Comparison of ENCODE assay signal across 8 cellular contexts in the genomic region with DNA sequence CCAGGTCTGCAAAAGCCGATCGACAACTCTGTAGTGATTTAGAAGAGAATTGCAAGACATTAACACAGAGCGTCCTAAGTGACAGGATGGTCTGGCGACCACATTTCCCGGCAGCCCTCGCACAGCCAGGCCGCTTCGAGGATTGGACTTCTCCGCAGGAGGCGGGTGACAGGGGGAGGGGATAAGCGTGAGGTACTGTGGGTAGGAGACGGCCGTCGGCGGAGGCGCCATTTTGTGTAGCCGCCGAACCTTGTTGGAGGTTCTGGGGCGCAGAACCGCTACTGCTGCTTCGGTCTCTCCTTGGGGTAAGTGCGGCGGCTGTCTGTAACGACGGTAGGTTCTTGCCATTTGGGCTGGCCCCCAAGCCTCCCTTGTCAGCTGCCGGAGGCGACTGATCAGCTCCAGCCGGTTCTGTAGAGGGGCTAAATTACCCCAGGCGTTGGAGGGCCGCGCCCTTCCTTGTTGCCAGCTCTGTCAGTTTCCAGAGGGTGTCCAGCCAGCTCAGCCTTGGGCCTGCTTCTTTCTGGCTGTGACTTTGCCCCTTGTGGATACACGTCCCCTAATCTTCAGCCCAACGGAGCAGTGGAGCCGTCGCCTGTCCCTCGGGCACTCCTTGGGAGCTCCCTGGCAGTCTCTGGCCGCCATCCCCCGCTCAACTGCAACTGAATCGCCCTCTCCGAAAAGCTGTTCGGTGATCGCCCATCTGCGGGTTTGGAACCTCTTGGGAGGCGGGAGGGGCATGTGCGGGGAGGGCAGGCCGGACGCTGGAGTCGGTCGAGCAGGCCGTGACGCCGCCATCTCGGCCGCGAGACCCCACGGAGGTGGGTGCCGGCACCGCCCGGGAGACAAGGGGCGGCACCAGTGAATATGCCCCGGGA. TPM values are rescaled to one million over a fixed set of nuclear protein-coding genes. Genes with fewer than 3 reads are reported as not detected.
A peak's percentile ranks its signal among the peaks of the same experiment; 100 is the strongest.
DNase-seq lines count a peak whose midpoint lies in the region; ATAC-seq lines count a peak whose summit lies in the region.

A gene (plus strand): TSS at position 195 of the 878 bp plus-strand sequence. CDS start 1,516 bp downstream, outside the sequence.

- DNase-seq in AG08396 (ENCODE audit: low spot score) (peak; percentile 98), NCI-H460 (ENCODE audit: extremely low read depth, low read depth) (peak; percentile 83), cerebellar nuclear complex (lab: John Stamatoyannopoulos, UW) (peak; percentile 40 to 83), islet precursor cell (peak; percentile 96)
- DNase-seq in activated CD4-positive, CD25-positive, alpha-beta regulatory T cell treated with anti-CD3 and anti-CD28 coated beads, Interleukin-2, amount 50 U/mL, for 72 hours = peak; percentile 89
- DNase-seq in stimulated activated CD4-positive, alpha-beta T cell treated with anti-CD3 and anti-CD28 coated beads, Interleukin-12 subunit alpha, Interleukin-12 subunit beta, amount 100 ng/mL, for 48 hours (ENCODE audit: low read depth in 2 of 3, low spot score in 1 of 3) = peak; percentile 88 to 91 (median 89)

- peak; percentile 99 for ATAC-seq in GM19023 (IDR thresholded peaks at IDR 0.05; ENCODE audit: unreplicated experiment)
- ATAC-seq in HG03342 (IDR thresholded peaks at IDR 0.05; ENCODE audit: unreplicated experiment) = peak; percentile 97

RNA-seq across cellular contexts. Expression of the gene that starts here (rescaled TPM):
- 56.9 and 61.4 TPM in 2 replicates for total RNA-seq in NCI-H460 (2014; rRNA removed; shearing (Covaris generic))
- polyA plus RNA-seq in NCI-H460 (2014; cell fraction: nucleus; rRNA removed) = 195 and 333 TPM in 2 replicates

Comparison
In these comparisons a context has a peak if more than half of its experiments do, and no peak if none do; other contexts are left out.
1. Peak in every context shown above with its lines: DNase-seq and ATAC-seq.